In genomic region chr12:76083246-76083735, GRCh38 we compare ENCODE assay signal across 8 cellular contexts. TPM values are rescaled to one million over a fixed set of nuclear protein-coding genes. Genes with fewer than 3 reads are reported as not detected.
A peak's percentile ranks its signal among the peaks of the same experiment; 100 is the strongest.
DNase-seq lines count a peak whose midpoint lies in the region; FAIRE-seq and TF ChIP-seq lines count a peak whose summit lies in the region.

No MANE protein-coding gene starts in this region.

- peak overlapping the region; percentile 66 for H2AFZ ChIP-seq in keratinocyte (ENCODE audit: control insufficient read depth, low read length)

- H3K4me3 Mint-ChIP-seq in T-helper 1 cell treated with Interleukin-12 subunit alpha and Interleukin-12 subunit beta and Interleukin-4 antibody, amounts not matched to agents 30 μg/mL and 1 μg/mL, for 36 hours, result peak overlapping the region; percentile 95
- H3K4me3 Mint-ChIP-seq in activated naive CD8-positive, alpha-beta T cell, result peak overlapping the region; percentile 95

- H3K4me1 ChIP-seq in keratinocyte (ENCODE audit: control insufficient read depth, extremely low read depth, insufficient read depth, low read length), result peaks cover 29% of the 10 kb centered on the region

- DNase-seq in T-helper 1 cell (no peak), keratinocyte (ENCODE audit: low read depth, low spot score) (no peak), substantia nigra (lab: John Stamatoyannopoulos, UW) (no peak), NCI-H2029 treated with DMSO at 0.1 percent for 48 hours (lab: John Stamatoyannopoulos, UW) (no peak), dedifferentiated amniotic fluid mesenchymal stem cell (ENCODE audit: extremely low spot score) (no peak), cortex of kidney (lab: John Stamatoyannopoulos, UW) (no peak)

- H3K4me2 ChIP-seq in keratinocyte (ENCODE audit: control insufficient read depth, extremely low read depth, insufficient read depth, low read depth, low read length), result peak overlapping the region; percentile 92

- peaks cover 31% of the 10 kb centered on the region for H3K36me3 Mint-ChIP-seq in T-helper 1 cell treated with Interleukin-12 subunit alpha and Interleukin-12 subunit beta and Interleukin-4 antibody, amounts not matched to agents 30 μg/mL and 1 μg/mL, for 36 hours (ENCODE audit: low read depth)
- peaks cover 30% of the 10 kb centered on the region for H3K36me3 Mint-ChIP-seq in activated naive CD8-positive, alpha-beta T cell

- no peaks in the 10 kb centered on the region for H3K9me1 ChIP-seq in keratinocyte (ENCODE audit: control insufficient read depth, extremely low read depth, insufficient read depth, low read length)

- peak overlapping the region; percentile 87 for H3K27ac ChIP-seq in keratinocyte (ENCODE audit: control insufficient read depth, insufficient read depth, low read length)
- peak overlapping the region; percentile 88 for H3K27ac ChIP-seq in substantia nigra (ENCODE audit: low read depth, low read length, poor library complexity, severe bottlenecking)

- H4K20me1 ChIP-seq in keratinocyte (ENCODE audit: control insufficient read depth, extremely low read depth, insufficient read depth, low read length), result peaks cover 4% of the 10 kb centered on the region

- peak overlapping the region; percentile 96 for H3K9ac ChIP-seq in keratinocyte (ENCODE audit: control insufficient read depth, extremely low read depth, insufficient read depth, low read length)

- H3K27ac Mint-ChIP-seq in T-helper 1 cell treated with Interleukin-12 subunit alpha and Interleukin-12 subunit beta and Interleukin-4 antibody, amounts not matched to agents 30 μg/mL and 1 μg/mL, for 36 hours, result peak overlapping the region; percentile 99
- peak overlapping the region; percentile 99 for H3K27ac Mint-ChIP-seq in activated naive CD8-positive, alpha-beta T cell

- peaks cover 4% of the 10 kb centered on the region for H3K9me3 Mint-ChIP-seq in T-helper 1 cell treated with Interleukin-12 subunit alpha and Interleukin-12 subunit beta and Interleukin-4 antibody, amounts not matched to agents 30 μg/mL and 1 μg/mL, for 36 hours
- peaks cover 3% of the 10 kb centered on the region for H3K9me3 Mint-ChIP-seq in activated naive CD8-positive, alpha-beta T cell (ENCODE audit: low read depth)

- H3K4me3 ChIP-seq in keratinocyte (ENCODE audit: control insufficient read depth in 2 of 3, extremely low read depth in 1 of 3, insufficient read depth in 2 of 3, low read depth in 1 of 3, low read length in 3 of 3), result peak overlapping the region; percentile 81 to 86 (median 83)

- H3K36me3 ChIP-seq in keratinocyte (ENCODE audit: control insufficient read depth in 2 of 2, extremely low read depth in 1 of 2, insufficient read depth in 2 of 2, low read length in 2 of 2), result peaks cover 2 to 8% of the 10 kb centered on the region in 2 experiments

- H3K27me3 ChIP-seq in keratinocyte (ENCODE audit: control insufficient read depth, extremely low read depth, insufficient read depth, low read length), result no peaks in the 10 kb centered on the region

- H3K9me3 ChIP-seq in keratinocyte (ENCODE audit: control insufficient read depth, low read depth, low read length), result no peaks in the 10 kb centered on the region

- H3K27me3 Mint-ChIP-seq in T-helper 1 cell treated with Interleukin-12 subunit alpha and Interleukin-12 subunit beta and Interleukin-4 antibody, amounts not matched to agents 30 μg/mL and 1 μg/mL, for 36 hours (ENCODE audit: low read depth), result no peaks in the 10 kb centered on the region
- H3K27me3 Mint-ChIP-seq in activated naive CD8-positive, alpha-beta T cell, result no peaks in the 10 kb centered on the region

- no peak for TF ChIP-seq CTCF in keratinocyte (optimal IDR thresholded peaks at IDR 0.05 in 1 of 3, IDR thresholded peaks at IDR 0.05 in 1 of 3, conservative IDR thresholded peaks at IDR 0.05 in 1 of 3; ENCODE audit: extremely low read depth in 1 of 3, insufficient read depth in 2 of 3, low read length in 3 of 3)

- peaks cover 52% of the 10 kb centered on the region for H3K4me1 Mint-ChIP-seq in T-helper 1 cell treated with Interleukin-12 subunit alpha and Interleukin-12 subunit beta and Interleukin-4 antibody, amounts not matched to agents 30 μg/mL and 1 μg/mL, for 36 hours (ENCODE audit: low read depth)
- peaks cover 57% of the 10 kb centered on the region for H3K4me1 Mint-ChIP-seq in activated naive CD8-positive, alpha-beta T cell (ENCODE audit: low read depth)

- no peak for FAIRE-seq in keratinocyte (lab: Jason Lieb, UNC)

- peaks cover 61% of the 10 kb centered on the region for H3K79me2 ChIP-seq in keratinocyte (ENCODE audit: control insufficient read depth, insufficient read depth, low read length)

- dilution Hi-C loops in keratinocyte (cut with MboI; ENCODE audit: extremely low pct_ligation_motif_present, low sequenced_read_pairs), result no loop called here

RNA-seq across cellular contexts. Expression of gene NAP1L1, which starts 1.2 kb away (rescaled TPM):
- polyA plus RNA-seq in keratinocyte, result 161 to 384 TPM (median 345 TPM) in 3 replicates
- 1,011 TPM for polyA plus RNA-seq in keratinocyte (2011; ENCODE audit: low read depth)
- polyA plus RNA-seq in keratinocyte (2011; cell fraction: cytosol; rRNA removed), result 227 and 300 TPM in 2 replicates
- 112 and 187 TPM in 2 replicates for polyA plus RNA-seq in keratinocyte (2011; cell fraction: nucleus; rRNA removed)
- polyA plus RNA-seq in keratinocyte (2012; ENCODE audit: low replicate concordance), result 344 and 391 TPM in 2 replicates
- 9.8 to 110 TPM (median 43.1 TPM) in 3 replicates for polyA minus RNA-seq in keratinocyte
- 136 TPM for polyA minus RNA-seq in keratinocyte (2011; cell fraction: cytosol; rRNA and poly(A)+ RNA removed)
- polyA minus RNA-seq in keratinocyte (2011; cell fraction: nucleus; rRNA and poly(A)+ RNA removed), result 47.4 and 71.4 TPM in 2 replicates

RNA-seq across cellular contexts. Expression of gene PHLDA1, which starts 51.7 kb away (rescaled TPM):
- 107 to 144 TPM (median 118 TPM) in 3 replicates for polyA plus RNA-seq in keratinocyte
- 49.0 TPM for polyA plus RNA-seq in keratinocyte (2011; ENCODE audit: low read depth)
- 87.1 and 90.4 TPM in 2 replicates for polyA plus RNA-seq in keratinocyte (2011; cell fraction: cytosol; rRNA removed)
- polyA plus RNA-seq in keratinocyte (2011; cell fraction: nucleus; rRNA removed), result 128 and 137 TPM in 2 replicates
- 113 and 158 TPM in 2 replicates for polyA plus RNA-seq in keratinocyte (2012; ENCODE audit: low replicate concordance)
- polyA minus RNA-seq in keratinocyte, result 52.6 to 84.2 TPM (median 78.2 TPM) in 3 replicates
- 201 TPM for polyA minus RNA-seq in keratinocyte (2011; cell fraction: cytosol; rRNA and poly(A)+ RNA removed)
- polyA minus RNA-seq in keratinocyte (2011; cell fraction: nucleus; rRNA and poly(A)+ RNA removed), result 108 and 134 TPM in 2 replicates
